10 cellular contexts compared by ENCODE assay signal in genomic region chr1:40267767-40268187, GRCh38. TPM values are rescaled to one million over a fixed set of nuclear protein-coding genes. Genes with fewer than 3 reads are reported as not detected.
DNase-seq lines count a peak whose midpoint lies in the region; ATAC-seq, FAIRE-seq and TF ChIP-seq lines count a peak whose summit lies in the region.
"Had no signal": no experiment of that assay in that cellular context is flagged by ENCODE, and none has a peak within 500 bp of the region (broad histone marks: within the 10 kb centered on the region; RNA-seq: fewer than 3 reads in every experiment).

No MANE protein-coding gene starts in this region.

- H3K79me1 ChIP-seq in neuronal stem cell (ENCODE audit: low read depth, low read length) = no peaks in the 10 kb centered on the region

- no peak overlapping the region for H3K4ac ChIP-seq in neuronal stem cell (ENCODE audit: low read length)

- no peak overlapping the region for H2BK15ac ChIP-seq in neuronal stem cell (ENCODE audit: low read length)

- peak; percentile 5 for DNase-seq in COLO829 (ENCODE audit: low spot score)
- peak; percentile 50 for DNase-seq in T1000 (lab: John Stamatoyannopoulos, UW)
- peak; percentile 100 for DNase-seq in fibroblast of peridontal ligament (ENCODE audit: extremely low read depth)
- DNase-seq in pancreas = peak in 3 of 6 donors; percentile 45 to 66 (median 66)
- no peak for DNase-seq in NCI-H146 (lab: John Stamatoyannopoulos, UW)
- DNase-seq in KBM-7 = no peak
- DNase-seq in cerebellar cortex (ENCODE audit: low spot score) = no peak
- DNase-seq in neuronal stem cell (ENCODE audit: low spot score) = no peak
- DNase-seq: activated CD4-positive, alpha-beta T cell treated with anti-CD3 and anti-CD28 coated beads, Interleukin-2, amount 10 ng/mL, durations not matched to agents 7 days and 5 days; OCI-M1 had no signal

- H3K36me3 ChIP-seq in pancreas (peaks cover 0 to 20% (median 6%) of the 10 kb centered on the region in 3 donors), neuronal stem cell (replicated peaks in 1 of 2; ENCODE audit: control insufficient read depth in 2 of 2, insufficient read depth in 2 of 2, low read length in 2 of 2) (peaks cover 21 to 98% of the 10 kb centered on the region in 2 donors)

- intact Hi-C loops in pancreas (cut with DNase I) = no loop called here

- H3K9ac ChIP-seq in neuronal stem cell (ENCODE audit: low read depth, low read length, poor library complexity) = no peak overlapping the region

- no peak overlapping the region for H2BK12ac ChIP-seq in neuronal stem cell (ENCODE audit: low read length)

- TF ChIP-seq CTCF in pancreas (IDR thresholded peaks at IDR 0.05) = no peak

- H4K8ac ChIP-seq in neuronal stem cell (ENCODE audit: low read depth, low read length) = no peak overlapping the region

- ATAC-seq in pancreas = peak; percentile 96 to 98 (median 97)

- H3K27me3 ChIP-seq in pancreas (no peaks in the 10 kb centered on the region), neuronal stem cell (ENCODE audit: control insufficient read depth in 3 of 3, insufficient read depth in 3 of 3, low read depth in 1 of 3, low read length in 3 of 3) (no peaks in the 10 kb centered on the region)

- in situ Hi-C loops in KBM-7 (cut with MboI; ENCODE audit: low pct_unique_long_range_greater_than_20kb, low sequenced_read_pairs) = no loop called here

- H3K27ac ChIP-seq in pancreas (peak overlapping the region; percentile 46 to 87 (median 79)), neuronal stem cell (replicated peaks; ENCODE audit: low read length) (no peak overlapping the region)

- H3K4me2 ChIP-seq in neuronal stem cell (ENCODE audit: insufficient read depth, low read length, poor library complexity, severe bottlenecking) = no peak overlapping the region

- WGBS in pancreas, 2 donors = 8 to 11% methylated on average over 2 of the region's 2 CpGs
- WGBS in neuronal stem cell (ENCODE audit: extremely low coverage in 2 of 2, insufficient read length in 2 of 2, insufficient replicate concordance in 1 of 2), 2 donors = no CpG with 5 or more reads among the region's 2 CpGs

- H3K18ac ChIP-seq in neuronal stem cell (ENCODE audit: low read length) = no peak overlapping the region

- no peak overlapping the region for H3K23ac ChIP-seq in neuronal stem cell (ENCODE audit: low read depth, low read length, poor library complexity)

- no peak overlapping the region for H2BK120ac ChIP-seq in neuronal stem cell (ENCODE audit: low read depth, low read length)

- H3K4me1 ChIP-seq in pancreas (peaks cover 4 to 18% (median 17%) of the 10 kb centered on the region in 3 donors), neuronal stem cell (ENCODE audit: control insufficient read depth in 2 of 2, insufficient read depth in 1 of 2, low read depth in 1 of 2, low read length in 2 of 2) (no peaks in the 10 kb centered on the region)

- H3K14ac ChIP-seq in neuronal stem cell (ENCODE audit: low read length) = no peak overlapping the region

- H4K91ac ChIP-seq in neuronal stem cell (ENCODE audit: low read depth, low read length, poor library complexity) = no peak overlapping the region

- H3K9me3 ChIP-seq in pancreas (no peaks in the 10 kb centered on the region), neuronal stem cell (replicated peaks in 1 of 2; ENCODE audit: control insufficient read depth in 2 of 2, insufficient read depth in 1 of 2, low read depth in 1 of 2, low read length in 2 of 2) (no peaks in the 10 kb centered on the region)

- peak; percentile 87 for FAIRE-seq in pancreas (lab: Jason Lieb, UNC)

- H2BK5ac ChIP-seq in neuronal stem cell (ENCODE audit: low read length) = no peak overlapping the region

- no peak overlapping the region for H2AFZ ChIP-seq in neuronal stem cell (ENCODE audit: low read length)

- H3K4me3 ChIP-seq in pancreas (no peak overlapping the region), neuronal stem cell (ENCODE audit: low read length in 2 of 2) (no peak overlapping the region)

- no peak overlapping the region for H2AK5ac ChIP-seq in neuronal stem cell (ENCODE audit: low read depth, low read length)

RNA-seq across cellular contexts. Expression of gene ZMPSTE24, which starts 9.7 kb away (rescaled TPM):
- total RNA-seq in pancreas = 10 to 100 TPM in 5 of 6 donors, 1 to 10 TPM in 1; 9.9 to 29.8 (median 12.4) TPM
- 10 to 100 TPM in 1 of 2 donors, 1 to 10 TPM in 1; 6.9 to 17.0 TPM for polyA plus RNA-seq in pancreas
- 16.6 TPM for polyA plus RNA-seq in neuronal stem cell (2013, experiment 1 of 2)
- 17.6 TPM for polyA plus RNA-seq in neuronal stem cell (2013, experiment 2 of 2)

RNA-seq across cellular contexts. Expression of gene TMCO2, which starts 20.0 kb away (rescaled TPM):
- not detected for total RNA-seq in pancreas
- polyA plus RNA-seq in pancreas = not detected
- not detected for polyA plus RNA-seq in neuronal stem cell (2013, experiment 1 of 2)
- polyA plus RNA-seq in neuronal stem cell (2013, experiment 2 of 2) = not detected

RNA-seq across cellular contexts. Expression of gene COL9A2, which starts 49.3 kb away (rescaled TPM):
- 10 to 100 TPM in 1 of 6 donors, 1 to 10 TPM in 3, under 1 TPM in 2; 0.55 to 10.9 (median 1.8) TPM for total RNA-seq in pancreas
- 1 to 10 TPM; 5.4 to 7.5 TPM for polyA plus RNA-seq in pancreas
- polyA plus RNA-seq in neuronal stem cell (2013, experiment 1 of 2) = 18.6 TPM
- polyA plus RNA-seq in neuronal stem cell (2013, experiment 2 of 2) = 18.6 TPM

Comparison
In these comparisons a context has a peak if more than half of its experiments do, and no peak if none do; other contexts are left out.
1. DNase-seq: peak in COLO829 (single experiment), T1000 (single experiment) and fibroblast of peridontal ligament (single experiment); none in NCI-H146 (single experiment), KBM-7 (single experiment), cerebellar cortex (single experiment) and neuronal stem cell (single experiment).